Comparison of ENCODE assay signal across 21 cellular contexts in the genomic region with DNA sequence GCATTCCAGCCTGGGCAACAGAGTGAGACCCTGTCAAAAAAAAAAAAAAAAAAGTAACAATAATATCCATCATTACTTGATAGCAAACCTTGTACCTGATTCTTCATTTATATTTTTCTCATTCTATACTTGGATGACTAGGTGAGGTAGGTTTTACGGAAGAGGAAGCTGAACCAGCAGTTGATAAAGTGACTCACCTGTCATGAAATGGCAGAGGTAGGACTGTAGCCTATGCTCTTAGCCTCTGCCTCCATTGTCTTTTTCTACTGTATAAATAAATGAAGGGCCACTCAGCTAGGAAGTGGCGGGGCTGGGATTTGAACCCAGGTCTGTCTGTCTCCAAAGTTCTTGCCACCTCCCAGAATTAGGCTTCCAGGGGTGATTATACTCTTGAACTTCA. TPM values are rescaled to one million over a fixed set of nuclear protein-coding genes. Genes with fewer than 3 reads are reported as not detected.
DNase-seq lines count a peak whose midpoint lies in the region; FAIRE-seq and TF ChIP-seq lines count a peak whose summit lies in the region.
"Had no signal": no experiment of that assay in that cellular context is flagged by ENCODE, and none has a peak within 500 bp of the region (broad histone marks: within the 10 kb centered on the region; RNA-seq: fewer than 3 reads in every experiment).

No MANE protein-coding gene starts in this region.

- no peaks in the 10 kb centered on the region for H3K27me3 Mint-ChIP-seq in endothelial cell (ENCODE audit: unreplicated experiment)
- peaks cover 11% of the 10 kb centered on the region for H3K27me3 Mint-ChIP-seq in activated naive CD4-positive, alpha-beta T cell treated with anti-CD3 and anti-CD28 coated beads, Interleukin-2, amount 10 ng/mL, durations not matched to agents 7 days and 5 days

- CTCF ChIA-PET in activated naive CD4-positive, alpha-beta T cell treated with anti-CD3 and anti-CD28 coated beads, Interleukin-2, amount 10 ng/mL, durations not matched to agents 7 days and 5 days (lab: Charles Lee): interaction anchor here (1.0 to 8.7 kb wide), 3 partner anchors 24 to 235 kb away, joined by 3 to 226 read pairs (median 9); no protein-coding TSS in a partner anchor

- no peaks in the 10 kb centered on the region for H3K9me3 Mint-ChIP-seq in endothelial cell (ENCODE audit: unreplicated experiment)
- no peaks in the 10 kb centered on the region for H3K9me3 Mint-ChIP-seq in activated naive CD4-positive, alpha-beta T cell treated with anti-CD3 and anti-CD28 coated beads, Interleukin-2, amount 10 ng/mL, durations not matched to agents 7 days and 5 days
- H3K9me3 Mint-ChIP-seq: CD4-positive, alpha-beta memory T cell; GM23338; H9 had no signal

- H4K20me1 ChIP-seq in BLaER1: no peaks in the 10 kb centered on the region

- H3K27me3 ChIP-seq in BLaER1 (no peaks in the 10 kb centered on the region), bronchial epithelial cell (ENCODE audit: control insufficient read depth, insufficient read depth, low read length) (no peaks in the 10 kb centered on the region), subcutaneous abdominal adipose tissue (ENCODE audit: control insufficient read depth in 5 of 5, insufficient read depth in 4 of 5, low read length in 5 of 5) (no peaks in the 10 kb centered on the region)

- H3K9ac ChIP-seq in BLaER1: no peak overlapping the region
- H3K9ac ChIP-seq in subcutaneous abdominal adipose tissue (ENCODE audit: low read length in 5 of 5): no peak overlapping the region

- no peaks in the 10 kb centered on the region for H3K9me3 ChIP-seq in BLaER1
- no peaks in the 10 kb centered on the region for H3K9me3 ChIP-seq in subcutaneous abdominal adipose tissue (ENCODE audit: control insufficient read depth in 5 of 5, low read length in 5 of 5)

- peaks cover 3% of the 10 kb centered on the region for H3K4me1 Mint-ChIP-seq in endothelial cell (ENCODE audit: unreplicated experiment)
- H3K4me1 Mint-ChIP-seq in activated naive CD4-positive, alpha-beta T cell treated with anti-CD3 and anti-CD28 coated beads, Interleukin-2, amount 10 ng/mL, durations not matched to agents 7 days and 5 days: no peaks in the 10 kb centered on the region
- H3K4me1 Mint-ChIP-seq: CD4-positive, alpha-beta memory T cell had no signal

- H3K4me3 Mint-ChIP-seq in endothelial cell (ENCODE audit: unreplicated experiment): no peak overlapping the region
- H3K4me3 Mint-ChIP-seq in activated naive CD4-positive, alpha-beta T cell treated with anti-CD3 and anti-CD28 coated beads, Interleukin-2, amount 10 ng/mL, durations not matched to agents 7 days and 5 days: no peak overlapping the region
- H3K4me3 Mint-ChIP-seq: B cell; CD4-positive, alpha-beta memory T cell; GM23338; H9 had no signal

- H3K4me2 ChIP-seq in BLaER1: peak overlapping the region; percentile 82
- H3K4me2 ChIP-seq: GM23338 had no signal

- H3K36me3 ChIP-seq in BLaER1 (no peaks in the 10 kb centered on the region), bronchial epithelial cell (ENCODE audit: control insufficient read depth, insufficient read depth, low read length) (no peaks in the 10 kb centered on the region), subcutaneous abdominal adipose tissue (ENCODE audit: control insufficient read depth in 5 of 5, insufficient read depth in 5 of 5, low read length in 5 of 5) (no peaks in the 10 kb centered on the region)

- no peak overlapping the region for H3K4me3 ChIP-seq in BLaER1
- H3K4me3 ChIP-seq in bronchial epithelial cell (ENCODE audit: low read depth, low read length): no peak overlapping the region
- no peak overlapping the region for H3K4me3 ChIP-seq in subcutaneous abdominal adipose tissue (ENCODE audit: low read depth in 1 of 5, low read length in 5 of 5)
- H3K4me3 ChIP-seq: GM23338 had no signal

- no peak for FAIRE-seq in bronchial epithelial cell (lab: Jason Lieb, UNC)
- FAIRE-seq: A204.1, GM12891, GM18507 had no signal

- no peak overlapping the region for H3K27ac Mint-ChIP-seq in endothelial cell (ENCODE audit: unreplicated experiment)
- H3K27ac Mint-ChIP-seq in activated naive CD4-positive, alpha-beta T cell treated with anti-CD3 and anti-CD28 coated beads, Interleukin-2, amount 10 ng/mL, durations not matched to agents 7 days and 5 days: no peak overlapping the region
- H3K27ac Mint-ChIP-seq: B cell; CD4-positive, alpha-beta memory T cell; GM23338; H9 had no signal

- H3K4me1 ChIP-seq in BLaER1 (peaks cover 57% of the 10 kb centered on the region), subcutaneous abdominal adipose tissue (ENCODE audit: control insufficient read depth in 5 of 5, insufficient read depth in 5 of 5, low read length in 5 of 5) (peaks cover 0 to 40% (median 13%) of the 10 kb centered on the region in 5 donors)

- H3K27ac ChIP-seq in BLaER1: no peak overlapping the region; the same call in 1 of the 2 replicates
- H3K27ac ChIP-seq in subcutaneous abdominal adipose tissue (ENCODE audit: low read depth, low read length): peak overlapping the region; percentile 18
- H3K27ac ChIP-seq: 22Rv1 had no signal

- H3K36me3 Mint-ChIP-seq in endothelial cell (ENCODE audit: low read depth, unreplicated experiment): no peaks in the 10 kb centered on the region
- no peaks in the 10 kb centered on the region for H3K36me3 Mint-ChIP-seq in activated naive CD4-positive, alpha-beta T cell treated with anti-CD3 and anti-CD28 coated beads, Interleukin-2, amount 10 ng/mL, durations not matched to agents 7 days and 5 days
- H3K36me3 Mint-ChIP-seq: CD4-positive, alpha-beta memory T cell had no signal

- TF ChIP-seq CTCF in bronchial epithelial cell (IDR thresholded peaks at IDR 0.05; ENCODE audit: insufficient read depth, low read length, severe bottlenecking): no peak
- TF ChIP-seq CTCF in endothelial cell (IDR thresholded peaks at IDR 0.05; ENCODE audit: unreplicated experiment): no peak

- DNase-seq in bronchial epithelial cell (ENCODE audit: low read depth): peak; percentile 44
- peak; percentile 32 for DNase-seq in kidney tubule cell (ENCODE audit: low spot score)
- no peak for DNase-seq in endothelial cell (ENCODE audit: low spot score)
- no peak for DNase-seq in NCI-H510A treated with DMSO at 0.1 percent for 48 hours (lab: John Stamatoyannopoulos, UW)
- DNase-seq in activated naive CD4-positive, alpha-beta T cell treated with anti-CD3 and anti-CD28 coated beads, Interleukin-2, amount 10 ng/mL, durations not matched to agents 7 days and 5 days: no peak
- DNase-seq: C1 segment of cervical spinal cord; Calu3; CD4-positive, alpha-beta memory T cell; COR-L47; DMS53; DMS79 treated with DMSO at 0.1 percent for 48 hours; GF-D8; H9 had no signal

RNA-seq across cellular contexts. Expression of a gene that starts 20.7 kb away (rescaled TPM):
- 2.1 and 2.7 TPM in 2 replicates for total RNA-seq in bronchial epithelial cell
- 19.3 TPM for total RNA-seq in endothelial cell (ENCODE audit: unreplicated experiment)

Comparison
In these comparisons a context has a peak if more than half of its experiments do, and no peak if none do; other contexts are left out.
1. DNase-seq: peak in bronchial epithelial cell (single experiment) and kidney tubule cell (single experiment); none in endothelial cell (single experiment), NCI-H510A treated with DMSO at 0.1 percent for 48 hours (single experiment) and activated naive CD4-positive, alpha-beta T cell treated with anti-CD3 and anti-CD28 coated beads, Interleukin-2, amount 10 ng/mL, durations not matched to agents 7 days and 5 days (single experiment).